In the genomic region with DNA sequence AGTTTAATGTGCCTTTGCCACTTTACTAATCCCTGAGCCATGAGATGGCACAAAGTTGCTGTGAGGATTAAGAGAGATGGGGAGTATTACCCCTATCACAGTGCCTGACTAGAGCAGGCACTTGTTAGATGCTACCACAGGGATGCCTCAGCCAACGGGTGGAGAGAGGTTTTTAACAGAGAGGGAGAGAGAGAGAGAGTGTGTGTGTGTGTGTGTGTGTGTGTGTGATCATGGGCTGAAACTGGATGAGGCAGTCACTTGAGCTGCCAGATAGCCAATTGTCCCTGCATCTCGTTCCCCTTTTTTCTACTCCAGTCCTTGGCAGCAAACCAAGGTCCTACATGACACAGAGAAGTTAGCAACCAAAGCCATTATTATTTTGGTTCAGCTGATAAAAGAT, we compare ENCODE assay signal across 13 cellular contexts. TPM values are rescaled to one million over a fixed set of nuclear protein-coding genes. Genes with fewer than 3 reads are reported as not detected.
A peak's percentile ranks its signal among the peaks of the same experiment; 100 is the strongest.
DNase-seq lines count a peak whose midpoint lies in the region; ATAC-seq, FAIRE-seq and TF ChIP-seq lines count a peak whose summit lies in the region.
"Had no signal": no experiment of that assay in that cellular context is flagged by ENCODE, and none has a peak within 500 bp of the region (broad histone marks: within the 10 kb centered on the region; RNA-seq: fewer than 3 reads in every experiment).

No MANE protein-coding gene starts in this region.

- no peaks in the 10 kb centered on the region for H3K79me2 ChIP-seq in PC-9 (ENCODE audit: low read depth)

- peaks cover 61% of the 10 kb centered on the region for H3K4me1 Mint-ChIP-seq in central memory CD8-positive, alpha-beta T cell
- peaks cover 39 to 46% of the 10 kb centered on the region in 2 donors for H3K4me1 Mint-ChIP-seq in natural killer cell treated with Interleukin-12 subunit alpha and Interleukin-12 subunit beta and Interleukin-15 and Interleukin-18, amount 100 ng/mL, for 72 hours (ENCODE audit: low read depth in 2 of 2)

- FAIRE-seq in frontal cortex (lab: Jason Lieb, UNC) = no peak
- FAIRE-seq: endothelial cell of umbilical vein, GM12892 had no signal

- H3K27ac ChIP-seq in PC-9 (no peak overlapping the region), upper lobe of right lung (no peak overlapping the region)

- no peaks in the 10 kb centered on the region for H3F3A ChIP-seq in PC-9 (ENCODE audit: insufficient read depth, low read depth)

- no peak overlapping the region for H2AFZ ChIP-seq in PC-9

- no peaks in the 10 kb centered on the region for H3K9me2 ChIP-seq in PC-9 (ENCODE audit: insufficient read depth)

- H3K9me3 ChIP-seq in PC-9 (ENCODE audit: insufficient read depth, low read depth) (no peaks in the 10 kb centered on the region), upper lobe of right lung (no peaks in the 10 kb centered on the region)
- H3K9me3 ChIP-seq: Caco-2 had no signal

- H3K27ac Mint-ChIP-seq in central memory CD8-positive, alpha-beta T cell (ENCODE audit: low read depth) = peak overlapping the region; percentile 96
- H3K27ac Mint-ChIP-seq in natural killer cell treated with Interleukin-12 subunit alpha and Interleukin-12 subunit beta and Interleukin-15 and Interleukin-18, amount 100 ng/mL, for 72 hours = peak overlapping the region; percentile 13 to 91

- H3K9me3 Mint-ChIP-seq in central memory CD8-positive, alpha-beta T cell = no peaks in the 10 kb centered on the region
- H3K9me3 Mint-ChIP-seq in natural killer cell treated with Interleukin-12 subunit alpha and Interleukin-12 subunit beta and Interleukin-15 and Interleukin-18, amount 100 ng/mL, for 72 hours = no peaks in the 10 kb centered on the region
- H3K9me3 Mint-ChIP-seq: T-helper 2 cell treated with Interferon-gamma antibody and Interleukin-4, amounts not matched to agents 5 μg/mL and 100 μg/mL, for 36 hours had no signal

- BruUV-seq in PC-9 (replicated peaks; lab: Mats Ljungman, UMichigan) = no TSS peak

- in situ Hi-C loops in G401 (cut with HindIII; ENCODE audit: low sequenced_read_pairs) = no loop called here

- DNase-seq in G401 (ENCODE audit: low spot score) = peak; percentile 47
- DNase-seq in NCI-H2107 (lab: John Stamatoyannopoulos, UW) = peak; percentile 48
- DNase-seq in central memory CD8-positive, alpha-beta T cell (ENCODE audit: low spot score in 2 of 2) = peak in 1 of 2 donors; percentile 43
- DNase-seq in natural killer cell treated with Interleukin-12 subunit alpha and Interleukin-12 subunit beta and Interleukin-15 and Interleukin-18, amount 100 ng/mL, for 72 hours (ENCODE audit: low spot score) = no peak
- no peak for DNase-seq in erythroblast (lab: John Stamatoyannopoulos, UW)
- DNase-seq in frontal cortex (ENCODE audit: low spot score in 2 of 2) = no peak
- DNase-seq in PC-9 = no peak
- no peak for DNase-seq in upper lobe of right lung
- DNase-seq: Caco-2, NCI-H1436 treated with DMSO at 0.1 percent for 48 hours had no signal

- no peaks in the 10 kb centered on the region for H3K27me3 Mint-ChIP-seq in central memory CD8-positive, alpha-beta T cell
- H3K27me3 Mint-ChIP-seq in natural killer cell treated with Interleukin-12 subunit alpha and Interleukin-12 subunit beta and Interleukin-15 and Interleukin-18, amount 100 ng/mL, for 72 hours = no peaks in the 10 kb centered on the region

- no peak for ATAC-seq in central memory CD8-positive, alpha-beta T cell (replicated peaks; ENCODE audit: extremely low read depth, poor library complexity, severe bottlenecking)
- ATAC-seq in natural killer cell treated with Interleukin-12 subunit alpha and Interleukin-12 subunit beta and Interleukin-15 and Interleukin-18, amount 100 ng/mL, for 72 hours = no peak
- ATAC-seq in upper lobe of right lung = no peak

- CTCF ChIA-PET in PC-9 (lab: Charles Lee) = no interaction called here

- H3K36me3 ChIP-seq in PC-9 (ENCODE audit: low read depth) = no peaks in the 10 kb centered on the region
- no peaks in the 10 kb centered on the region for H3K36me3 ChIP-seq in upper lobe of right lung

- no peak for TF ChIP-seq POLR2A in erythroblast (IDR thresholded peaks at IDR 0.05; ENCODE audit: low read length)

- H3K27me3 ChIP-seq in PC-9 (ENCODE audit: insufficient read depth, low read depth) (no peaks in the 10 kb centered on the region), upper lobe of right lung (peaks cover 40% of the 10 kb centered on the region)

- peaks cover 84% of the 10 kb centered on the region for H3K36me3 Mint-ChIP-seq in central memory CD8-positive, alpha-beta T cell (ENCODE audit: insufficient read depth)
- peaks cover 6% of the 10 kb centered on the region for H3K36me3 Mint-ChIP-seq in natural killer cell treated with Interleukin-12 subunit alpha and Interleukin-12 subunit beta and Interleukin-15 and Interleukin-18, amount 100 ng/mL, for 72 hours

- peak overlapping the region; percentile 76 for H3K4me3 Mint-ChIP-seq in central memory CD8-positive, alpha-beta T cell
- peak overlapping the region; percentile 59 for H3K4me3 Mint-ChIP-seq in natural killer cell treated with Interleukin-12 subunit alpha and Interleukin-12 subunit beta and Interleukin-15 and Interleukin-18, amount 100 ng/mL, for 72 hours
- H3K4me3 Mint-ChIP-seq: T-helper 2 cell treated with Interferon-gamma antibody and Interleukin-4, amounts not matched to agents 5 μg/mL and 100 μg/mL, for 36 hours had no signal

- H3K4me1 ChIP-seq in PC-9 (replicated peaks; ENCODE audit: insufficient read depth) = no peaks in the 10 kb centered on the region
- peaks cover 20% of the 10 kb centered on the region for H3K4me1 ChIP-seq in upper lobe of right lung
- H3K4me1 ChIP-seq: Caco-2 had no signal

- POLR2A ChIA-PET in PC-9 (lab: Charles Lee; ENCODE audit: unreplicated experiment) = no interaction called here

- H3K4me3 ChIP-seq in PC-9 = no peak overlapping the region
- H3K4me3 ChIP-seq in upper lobe of right lung = no peak overlapping the region

- TF ChIP-seq CTCF in PC-9 (conservative IDR thresholded peaks at IDR 0.05) = no peak
- no peak for TF ChIP-seq CTCF in upper lobe of right lung (IDR thresholded peaks at IDR 0.05)

- intact Hi-C loops in PC-9 (cut with micrococcal nuclease; ENCODE audit: unreplicated experiment) = no loop called here
- intact Hi-C loops in upper lobe of right lung (cut with DNase I) = no loop called here

- no peak overlapping the region for H3K4me2 ChIP-seq in PC-9

- no peaks in the 10 kb centered on the region; the same call in 1 of the 2 replicates for H4K20me1 ChIP-seq in PC-9 (ENCODE audit: insufficient read depth)

RNA-seq across cellular contexts. Expression of a gene that starts 3.0 kb away (rescaled TPM):
- 0.14 and 0.86 TPM in 2 replicates for total RNA-seq in G401 (2014; rRNA removed; shearing (Covaris generic))
- 10 to 100 TPM; 67.8 to 85.0 TPM for total RNA-seq in natural killer cell treated with Interleukin-12 subunit alpha and Interleukin-12 subunit beta and Interleukin-15 and Interleukin-18, amount 100 ng/mL, for 72 hours
- total RNA-seq in frontal cortex (1.2 TPM), PC-9 (2021) (0.28 and 0.45 TPM in 2 replicates), upper lobe of right lung (7.4 TPM)
- total RNA-seq: endothelial cell of umbilical vein had no signal

Comparison
In these comparisons a context has a peak if more than half of its experiments do, and no peak if none do; other contexts are left out.
1. DNase-seq: peak in G401 (single experiment) and NCI-H2107 (single experiment); none in natural killer cell treated with Interleukin-12 subunit alpha and Interleukin-12 subunit beta and Interleukin-15 and Interleukin-18, amount 100 ng/mL, for 72 hours (single experiment), erythroblast (0 of 2), frontal cortex (0 of 2), PC-9 (0 of 2) and upper lobe of right lung (single experiment).